Comparison of ENCODE assay signal across 1 cellular context in the genomic region with DNA sequence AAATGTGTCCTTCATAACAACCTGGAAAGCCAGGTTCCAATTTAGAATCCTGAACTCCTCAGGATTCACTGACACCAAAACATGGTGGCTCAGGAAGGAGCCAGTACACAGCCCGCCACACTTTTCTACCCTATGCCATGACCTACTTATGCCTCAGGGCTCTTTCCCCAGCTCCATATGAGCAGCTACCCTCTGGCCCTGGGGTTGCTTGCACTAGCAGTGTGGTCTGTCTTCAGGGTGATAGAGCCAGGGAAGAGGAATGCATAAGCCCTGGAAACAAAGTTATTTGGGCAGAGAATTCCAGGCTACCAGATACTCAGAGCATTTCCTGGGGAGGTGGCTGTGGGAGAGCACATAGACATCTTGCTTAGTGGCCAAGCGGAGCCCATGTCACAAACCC.
TF ChIP-seq lines count a peak whose summit lies in the region.

No MANE protein-coding gene starts in this region.

TF ChIP-seq in GM23338, 12 proteins besides CTCF, POLR2A, EP300 and RAD21 (continued from another document):
- TF ChIP-seq, protein P1, sequence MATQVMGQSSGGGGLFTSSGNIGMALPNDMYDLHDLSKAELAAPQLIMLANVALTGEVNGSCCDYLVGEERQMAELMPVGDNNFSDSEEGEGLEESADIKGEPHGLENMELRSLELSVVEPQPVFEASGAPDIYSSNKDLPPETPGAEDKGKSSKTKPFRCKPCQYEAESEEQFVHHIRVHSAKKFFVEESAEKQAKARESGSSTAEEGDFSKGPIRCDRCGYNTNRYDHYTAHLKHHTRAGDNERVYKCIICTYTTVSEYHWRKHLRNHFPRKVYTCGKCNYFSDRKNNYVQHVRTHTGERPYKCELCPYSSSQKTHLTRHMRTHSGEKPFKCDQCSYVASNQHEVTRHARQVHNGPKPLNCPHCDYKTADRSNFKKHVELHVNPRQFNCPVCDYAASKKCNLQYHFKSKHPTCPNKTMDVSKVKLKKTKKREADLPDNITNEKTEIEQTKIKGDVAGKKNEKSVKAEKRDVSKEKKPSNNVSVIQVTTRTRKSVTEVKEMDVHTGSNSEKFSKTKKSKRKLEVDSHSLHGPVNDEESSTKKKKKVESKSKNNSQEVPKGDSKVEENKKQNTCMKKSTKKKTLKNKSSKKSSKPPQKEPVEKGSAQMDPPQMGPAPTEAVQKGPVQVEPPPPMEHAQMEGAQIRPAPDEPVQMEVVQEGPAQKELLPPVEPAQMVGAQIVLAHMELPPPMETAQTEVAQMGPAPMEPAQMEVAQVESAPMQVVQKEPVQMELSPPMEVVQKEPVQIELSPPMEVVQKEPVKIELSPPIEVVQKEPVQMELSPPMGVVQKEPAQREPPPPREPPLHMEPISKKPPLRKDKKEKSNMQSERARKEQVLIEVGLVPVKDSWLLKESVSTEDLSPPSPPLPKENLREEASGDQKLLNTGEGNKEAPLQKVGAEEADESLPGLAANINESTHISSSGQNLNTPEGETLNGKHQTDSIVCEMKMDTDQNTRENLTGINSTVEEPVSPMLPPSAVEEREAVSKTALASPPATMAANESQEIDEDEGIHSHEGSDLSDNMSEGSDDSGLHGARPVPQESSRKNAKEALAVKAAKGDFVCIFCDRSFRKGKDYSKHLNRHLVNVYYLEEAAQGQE (IDR thresholded peaks at IDR 0.05; ENCODE audit: unreplicated experiment), result no peak
- TF ChIP-seq EZH2 (IDR thresholded peaks at IDR 0.05; ENCODE audit: low read depth, unreplicated experiment) (no peak), JUNB (IDR thresholded peaks at IDR 0.05; ENCODE audit: unreplicated experiment) (no peak), NANOG (IDR thresholded peaks at IDR 0.05; ENCODE audit: borderline replicate concordance) (no peak)
